Comparison of ENCODE assay signal across 7 cellular contexts in the genomic region with DNA sequence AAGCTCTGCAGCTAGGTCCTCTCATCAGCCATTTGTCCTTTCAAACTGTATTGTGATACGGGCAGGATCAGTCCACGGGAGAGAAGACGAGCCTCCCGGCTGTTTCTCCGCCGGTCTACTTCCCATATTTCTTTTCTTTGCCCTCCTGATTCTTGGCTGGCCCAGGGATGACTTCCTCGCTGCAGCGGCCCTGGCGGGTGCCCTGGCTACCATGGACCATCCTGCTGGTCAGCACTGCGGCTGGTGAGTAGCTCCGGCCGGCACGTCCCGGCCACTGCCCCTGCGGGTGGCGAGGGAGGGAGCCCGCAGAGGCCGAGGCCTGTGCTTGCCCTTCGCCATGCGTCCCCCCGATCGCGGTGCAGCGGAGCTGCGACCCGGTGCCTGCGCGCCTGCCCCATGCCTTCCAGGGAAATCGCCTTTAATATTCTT. TPM values are rescaled to one million over a fixed set of nuclear protein-coding genes. Genes with fewer than 3 reads are reported as not detected.
DNase-seq lines count a peak whose midpoint lies in the region; ATAC-seq and TF ChIP-seq lines count a peak whose summit lies in the region.

No MANE protein-coding gene starts in this region.

- no peaks in the 10 kb centered on the region for H3K36me3 Mint-ChIP-seq in activated naive CD4-positive, alpha-beta T cell treated with anti-CD3 and anti-CD28 coated beads for 36 hours (ENCODE audit: low read depth)

- CTCF ChIA-PET in activated naive CD4-positive, alpha-beta T cell treated with anti-CD3 and anti-CD28 coated beads for 36 hours (lab: Charles Lee) = interaction anchor here (0.5 kb wide), 2 partner anchors 77 to 182 kb away, joined by 3 read pairs; no protein-coding TSS in a partner anchor

- no peak overlapping the region for H4K91ac ChIP-seq in neuronal stem cell (ENCODE audit: low read depth, low read length, poor library complexity)

- no peak overlapping the region for H3K14ac ChIP-seq in neuronal stem cell (ENCODE audit: low read length)

- no peak for TF ChIP-seq EP300 in gastroesophageal sphincter (IDR thresholded peaks at IDR 0.05)

- H3K27ac ChIP-seq in gastroesophageal sphincter (peak overlapping the region; percentile 93 to 96 (median 95)), neuronal stem cell (replicated peaks; ENCODE audit: low read length) (no peak overlapping the region)

- peak overlapping the region; percentile 96 for H3K4me3 Mint-ChIP-seq in activated naive CD4-positive, alpha-beta T cell treated with anti-CD3 and anti-CD28 coated beads for 36 hours

- intact Hi-C loops in activated naive CD4-positive, alpha-beta T cell treated with anti-CD3 and anti-CD28 coated beads for 36 hours (cut with micrococcal nuclease) = loop anchor here (2.0 to 5.0 kb wide), 7 partner anchors 83 to 1120 kb away; a partner anchor contains a TSS

- H3K18ac ChIP-seq in neuronal stem cell (ENCODE audit: low read length) = peak overlapping the region; percentile 89

- no peak overlapping the region for H2BK12ac ChIP-seq in neuronal stem cell (ENCODE audit: low read length)

- TF ChIP-seq POLR2A in gastroesophageal sphincter (IDR thresholded peaks at IDR 0.05) = peak in 1 of 2 donors; percentile 35

- H2BK5ac ChIP-seq in neuronal stem cell (ENCODE audit: low read length) = no peak overlapping the region

- H3K4me2 ChIP-seq in neuronal stem cell (ENCODE audit: insufficient read depth, low read length, poor library complexity, severe bottlenecking) = peak overlapping the region; percentile 80

- peaks cover 0 to 42% (median 8%) of the 10 kb centered on the region in 3 donors for H3K4me1 ChIP-seq in gastroesophageal sphincter
- peaks cover 4 to 5% of the 10 kb centered on the region in 2 donors for H3K4me1 ChIP-seq in neuronal stem cell (ENCODE audit: control insufficient read depth in 2 of 2, insufficient read depth in 1 of 2, low read depth in 1 of 2, low read length in 2 of 2)

- peak overlapping the region; percentile 96 for H3K9ac ChIP-seq in neuronal stem cell (ENCODE audit: low read depth, low read length, poor library complexity)

- H3K4me1 Mint-ChIP-seq in activated naive CD4-positive, alpha-beta T cell treated with anti-CD3 and anti-CD28 coated beads for 36 hours (ENCODE audit: low read depth) = peaks cover 25% of the 10 kb centered on the region

- no peak overlapping the region for H2AK5ac ChIP-seq in neuronal stem cell (ENCODE audit: low read depth, low read length)

- TF ChIP-seq CTCF in gastroesophageal sphincter (IDR thresholded peaks at IDR 0.05) = no peak

- ATAC-seq in gastroesophageal sphincter (no peak), HG02938 (IDR thresholded peaks at IDR 0.05; ENCODE audit: unreplicated experiment) (no peak), HG03139 (IDR thresholded peaks at IDR 0.05; ENCODE audit: unreplicated experiment) (no peak)

- no peaks in the 10 kb centered on the region for H3K27me3 Mint-ChIP-seq in activated naive CD4-positive, alpha-beta T cell treated with anti-CD3 and anti-CD28 coated beads for 36 hours (ENCODE audit: low read depth)

- H3K36me3 ChIP-seq in gastroesophageal sphincter = no peaks in the 10 kb centered on the region
- H3K36me3 ChIP-seq in neuronal stem cell (replicated peaks in 1 of 2; ENCODE audit: control insufficient read depth in 2 of 2, insufficient read depth in 2 of 2, low read length in 2 of 2) = peaks cover 0 to 6% of the 10 kb centered on the region in 2 donors

- no peaks in the 10 kb centered on the region for H3K9me3 ChIP-seq in gastroesophageal sphincter
- H3K9me3 ChIP-seq in neuronal stem cell (replicated peaks in 1 of 2; ENCODE audit: control insufficient read depth in 2 of 2, insufficient read depth in 1 of 2, low read depth in 1 of 2, low read length in 2 of 2) = no peaks in the 10 kb centered on the region

- H3K4me3 ChIP-seq in gastroesophageal sphincter (peak overlapping the region; percentile 74 to 83), neuronal stem cell (ENCODE audit: low read length in 2 of 2) (peak overlapping the region; percentile 85 to 97)

- WGBS in gastroesophageal sphincter (ENCODE audit: low coverage in 1 of 2), 2 donors = 0% methylated on average over 12 of the region's 29 CpGs; no CpG with 5 or more reads in 1 of the 2 donors
- no CpG with 5 or more reads among the region's 29 CpGs for WGBS in neuronal stem cell (ENCODE audit: extremely low coverage in 2 of 2, insufficient read length in 2 of 2, insufficient replicate concordance in 1 of 2), 2 donors

- H3K9me3 Mint-ChIP-seq in activated naive CD4-positive, alpha-beta T cell treated with anti-CD3 and anti-CD28 coated beads for 36 hours = no peaks in the 10 kb centered on the region

- peak overlapping the region; percentile 90 for H3K23ac ChIP-seq in neuronal stem cell (ENCODE audit: low read depth, low read length, poor library complexity)

- DNase-seq in GM03348 (ENCODE audit: low spot score) (peak; percentile 61), M059J (ENCODE audit: low read depth) (peak; percentile 50), neuronal stem cell (ENCODE audit: low spot score) (peak; percentile 32)
- DNase-seq in activated naive CD4-positive, alpha-beta T cell treated with anti-CD3 and anti-CD28 coated beads for 36 hours = peak; percentile 10

- no peak overlapping the region for H3K4ac ChIP-seq in neuronal stem cell (ENCODE audit: low read length)

- no peak overlapping the region for H2BK15ac ChIP-seq in neuronal stem cell (ENCODE audit: low read length)

- no peak overlapping the region for H4K8ac ChIP-seq in neuronal stem cell (ENCODE audit: low read depth, low read length)

- no peaks in the 10 kb centered on the region for H3K79me1 ChIP-seq in neuronal stem cell (ENCODE audit: low read depth, low read length)

- peak overlapping the region; percentile 25 for H2AFZ ChIP-seq in neuronal stem cell (ENCODE audit: low read length)

- peak overlapping the region; percentile 68 for H3K27ac Mint-ChIP-seq in activated naive CD4-positive, alpha-beta T cell treated with anti-CD3 and anti-CD28 coated beads for 36 hours

- no peak overlapping the region for H2BK120ac ChIP-seq in neuronal stem cell (ENCODE audit: low read depth, low read length)

- H3K27me3 ChIP-seq in gastroesophageal sphincter (no peaks in the 10 kb centered on the region), neuronal stem cell (ENCODE audit: control insufficient read depth in 3 of 3, insufficient read depth in 3 of 3, low read depth in 1 of 3, low read length in 3 of 3) (no peaks in the 10 kb centered on the region)

RNA-seq across cellular contexts. Expression of a gene that starts 1.2 kb away (rescaled TPM):
- total RNA-seq in M059J (2014; rRNA removed; shearing (Covaris generic)) = 14.6 and 16.7 TPM in 2 replicates
- 1 to 10 TPM; 4.2 to 5.5 TPM for total RNA-seq in activated naive CD4-positive, alpha-beta T cell treated with anti-CD3 and anti-CD28 coated beads for 36 hours
- total RNA-seq in gastroesophageal sphincter = 10 to 100 TPM; 53.4 to 86.9 (median 70.0) TPM
- polyA plus RNA-seq in neuronal stem cell (2013, experiment 1 of 2) = 6.5 TPM
- polyA plus RNA-seq in neuronal stem cell (2013, experiment 2 of 2) = 6.5 TPM

Comparison
In these comparisons a context has a peak if more than half of its experiments do, and no peak if none do; other contexts are left out.
1. DNase-seq: peak in every context shown above with its lines; median percentile 61 in GM03348; 50 in M059J; 32 in neuronal stem cell; 10 in activated naive CD4-positive, alpha-beta T cell treated with anti-CD3 and anti-CD28 coated beads for 36 hours.